In the genomic region with DNA sequence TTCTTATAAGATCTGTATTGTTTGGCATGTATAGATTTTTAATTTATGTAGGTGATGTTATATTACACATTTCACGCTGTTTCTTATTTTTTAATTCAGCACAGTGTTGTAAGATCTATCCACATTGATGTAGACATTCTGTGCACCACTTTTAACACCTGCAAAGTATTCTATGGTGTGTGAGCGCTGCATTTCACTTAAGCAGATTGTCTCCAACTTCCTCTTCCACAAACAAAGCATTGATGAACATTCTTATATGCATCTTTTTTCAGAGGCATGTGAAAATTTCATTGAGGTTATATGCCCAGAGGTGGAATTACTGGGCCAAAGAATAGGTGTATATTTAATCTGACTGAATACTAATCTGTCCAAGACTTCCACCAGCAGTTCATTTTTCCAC, we compare ENCODE assay signal across 1 cellular context.
TF ChIP-seq lines count a peak whose summit lies in the region.

No MANE protein-coding gene starts in this region.

TF ChIP-seq in SK-N-SH, 30 proteins besides CTCF, POLR2A, EP300 and RAD21 (continued from another document):
- TF ChIP-seq, protein P1, sequence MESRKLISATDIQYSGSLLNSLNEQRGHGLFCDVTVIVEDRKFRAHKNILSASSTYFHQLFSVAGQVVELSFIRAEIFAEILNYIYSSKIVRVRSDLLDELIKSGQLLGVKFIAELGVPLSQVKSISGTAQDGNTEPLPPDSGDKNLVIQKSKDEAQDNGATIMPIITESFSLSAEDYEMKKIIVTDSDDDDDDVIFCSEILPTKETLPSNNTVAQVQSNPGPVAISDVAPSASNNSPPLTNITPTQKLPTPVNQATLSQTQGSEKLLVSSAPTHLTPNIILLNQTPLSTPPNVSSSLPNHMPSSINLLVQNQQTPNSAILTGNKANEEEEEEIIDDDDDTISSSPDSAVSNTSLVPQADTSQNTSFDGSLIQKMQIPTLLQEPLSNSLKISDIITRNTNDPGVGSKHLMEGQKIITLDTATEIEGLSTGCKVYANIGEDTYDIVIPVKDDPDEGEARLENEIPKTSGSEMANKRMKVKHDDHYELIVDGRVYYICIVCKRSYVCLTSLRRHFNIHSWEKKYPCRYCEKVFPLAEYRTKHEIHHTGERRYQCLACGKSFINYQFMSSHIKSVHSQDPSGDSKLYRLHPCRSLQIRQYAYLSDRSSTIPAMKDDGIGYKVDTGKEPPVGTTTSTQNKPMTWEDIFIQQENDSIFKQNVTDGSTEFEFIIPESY (IDR thresholded peaks at IDR 0.05; ENCODE audit: borderline replicate concordance, low read depth): no peak
